Comparison of ENCODE assay signal across 16 cellular contexts in genomic region chr12:43848786-43849185, GRCh38.
"Had no signal": no experiment of that assay in that cellular context is flagged by ENCODE, and none has a peak within 500 bp of the region (broad histone marks: within the 10 kb centered on the region; RNA-seq: fewer than 3 reads in every experiment).

No MANE protein-coding gene starts in this region.

- H3K27ac ChIP-seq: tibial artery had no signal

- H3K27me3 Mint-ChIP-seq: activated CD4-positive, alpha-beta T cell treated with anti-CD3 and anti-CD28 coated beads, Interleukin-2, amount 10 ng/mL, durations not matched to agents 7 days and 5 days; activated naive CD8-positive, alpha-beta T cell had no signal

- H3K27me3 ChIP-seq: tibial artery had no signal

- H3K27ac Mint-ChIP-seq: activated CD4-positive, alpha-beta T cell treated with anti-CD3 and anti-CD28 coated beads, Interleukin-2, amount 10 ng/mL, durations not matched to agents 7 days and 5 days; activated naive CD8-positive, alpha-beta T cell; T-helper 2 cell treated with Interferon-gamma antibody and Interleukin-4, amounts not matched to agents 5 μg/mL and 100 μg/mL, for 36 hours had no signal

- H3K4me1 ChIP-seq: tibial artery had no signal

- H3K4me3 Mint-ChIP-seq: activated CD4-positive, alpha-beta T cell treated with anti-CD3 and anti-CD28 coated beads, Interleukin-2, amount 10 ng/mL, durations not matched to agents 7 days and 5 days; activated naive CD8-positive, alpha-beta T cell; neural crest cell; T-helper 2 cell treated with Interferon-gamma antibody and Interleukin-4, amounts not matched to agents 5 μg/mL and 100 μg/mL, for 36 hours had no signal

- ATAC-seq: left lobe of liver, sciatic nerve had no signal

- H3K4me3 ChIP-seq: tibial artery had no signal

- DNase-seq: activated CD4-positive, alpha-beta T cell treated with anti-CD3 and anti-CD28 coated beads, Interleukin-2, amount 10 ng/mL, durations not matched to agents 7 days and 5 days; activated CD4-positive, CD25-positive, alpha-beta regulatory T cell; activated CD8-positive, alpha-beta memory T cell treated with anti-CD3 and anti-CD28 coated beads, Interleukin-2, amount 50 U/mL, for 48 hours; activated gamma-delta T cell treated with Interleukin-2 at 50 U/mL for 16 hours; amniotic stem cell; central memory CD4-positive, alpha-beta T cell; cortex of kidney; effector CD4-positive, alpha-beta T cell; islet precursor cell; stimulated activated CD4-positive, alpha-beta T cell treated with anti-CD3 and anti-CD28 coated beads, Interleukin-1b, Interleukin-23, amount 100 ng/mL, for 48 hours; tibial artery had no signal

- H3K9me3 ChIP-seq: tibial artery had no signal
